In genomic region chr1:67724928-67725560, GRCh38 we compare ENCODE assay signal across 12 cellular contexts. TPM values are rescaled to one million over a fixed set of nuclear protein-coding genes. Genes with fewer than 3 reads are reported as not detected.
A peak's percentile ranks its signal among the peaks of the same experiment; 100 is the strongest.
DNase-seq lines count a peak whose midpoint lies in the region; ATAC-seq, FAIRE-seq and TF ChIP-seq lines count a peak whose summit lies in the region.
"Had no signal": no experiment of that assay in that cellular context is flagged by ENCODE, and none has a peak within 500 bp of the region (broad histone marks: within the 10 kb centered on the region; RNA-seq: fewer than 3 reads in every experiment).

No MANE protein-coding gene starts in this region.

- H3K9me3 ChIP-seq in astrocyte (ENCODE audit: insufficient read depth, low read depth, low read length) (no peaks in the 10 kb centered on the region), hepatocyte (ENCODE audit: low read depth) (no peaks in the 10 kb centered on the region), tibial artery (no peaks in the 10 kb centered on the region)
- no peaks in the 10 kb centered on the region for H3K9me3 ChIP-seq in CD4-positive, alpha-beta T cell (ENCODE audit: control insufficient read depth, low read length)

- H3K4me1 Mint-ChIP-seq in astrocyte (ENCODE audit: low read depth, unreplicated experiment), result peaks cover 29% of the 10 kb centered on the region
- H3K4me1 Mint-ChIP-seq in CD4-positive, alpha-beta T cell (ENCODE audit: low read depth), result no peaks in the 10 kb centered on the region
- H3K4me1 Mint-ChIP-seq: activated B cell treated with CpG ODN at 0.5 μM for 24 hours had no signal

- peak overlapping the region; percentile 63 for H3K27ac Mint-ChIP-seq in astrocyte (ENCODE audit: unreplicated experiment)
- H3K27ac Mint-ChIP-seq in CD4-positive, alpha-beta T cell, result no peak overlapping the region
- H3K27ac Mint-ChIP-seq: activated B cell treated with CpG ODN at 0.5 μM for 24 hours; effector memory CD8-positive, alpha-beta T cell had no signal

- TF ChIP-seq CTCF in astrocyte (IDR thresholded peaks at IDR 0.05; ENCODE audit: insufficient read depth, low read depth, low read length) (no peak), hepatocyte (IDR thresholded peaks at IDR 0.05; ENCODE audit: poor library complexity) (no peak), tibial artery (IDR thresholded peaks at IDR 0.05) (no peak)
- no peak for TF ChIP-seq CTCF in CD4-positive, alpha-beta T cell (IDR thresholded peaks at IDR 0.05)

- CTCF ChIA-PET in CD4-positive, alpha-beta T cell (lab: Charles Lee), result no interaction called here

- peak; percentile 7 for DNase-seq in DMS 273 (lab: John Stamatoyannopoulos, UW; ENCODE audit: unreplicated experiment)
- no peak for DNase-seq in DMS 273 treated with DMSO at 0.1 percent for 48 hours (lab: John Stamatoyannopoulos, UW)
- peak; percentile 96 for DNase-seq in astrocyte (ENCODE audit: low read depth)
- DNase-seq in hepatocyte (ENCODE audit: low spot score), result no peak
- no peak for DNase-seq in tibial artery
- DNase-seq in inferior parietal cortex (ENCODE audit: extremely low spot score), result no peak
- DNase-seq in CD4-positive, alpha-beta T cell, result no peak
- no peak for DNase-seq in NCI-H524 treated with DMSO at 0.1 percent for 48 hours (lab: John Stamatoyannopoulos, UW)
- DNase-seq: activated B cell treated with CpG ODN at 0.5 μM for 24 hours; effector memory CD8-positive, alpha-beta T cell had no signal

- H3K79me2 ChIP-seq in astrocyte (ENCODE audit: insufficient read depth, low read length), result peaks cover 75% of the 10 kb centered on the region
- H3K79me2 ChIP-seq in hepatocyte, result peaks cover 14% of the 10 kb centered on the region

- H4K20me1 ChIP-seq in astrocyte (ENCODE audit: insufficient read depth, low read length) (peaks cover 39% of the 10 kb centered on the region), hepatocyte (ENCODE audit: insufficient read depth, poor library complexity, severe bottlenecking) (no peaks in the 10 kb centered on the region)

- POLR2A ChIA-PET in CD4-positive, alpha-beta T cell (lab: Charles Lee), result no interaction called here

- intact Hi-C loops in tibial artery (cut with DNase I; ENCODE audit: low total_unique reads), result no loop called here
- intact Hi-C loops in CD4-positive, alpha-beta T cell (cut with DNase I, micrococcal nuclease), result no loop called here

- H3K9ac ChIP-seq in astrocyte (ENCODE audit: low read length), result no peak overlapping the region
- H3K9ac ChIP-seq: KMS-11 had no signal

- H3K4me2 ChIP-seq in astrocyte (ENCODE audit: low read length) (peak overlapping the region; percentile 37), hepatocyte (no peak overlapping the region)
- H3K4me2 ChIP-seq: KMS-11 had no signal

- no peaks in the 10 kb centered on the region for H3K27me3 Mint-ChIP-seq in astrocyte (ENCODE audit: low read depth, unreplicated experiment)
- H3K27me3 Mint-ChIP-seq in CD4-positive, alpha-beta T cell, result no peaks in the 10 kb centered on the region
- H3K27me3 Mint-ChIP-seq: activated B cell treated with CpG ODN at 0.5 μM for 24 hours had no signal

- no peak overlapping the region for H2AFZ ChIP-seq in astrocyte (ENCODE audit: low read depth, low read length)
- H2AFZ ChIP-seq in hepatocyte, result no peak overlapping the region

- H3K27ac ChIP-seq in astrocyte (ENCODE audit: low read depth, low read length) (peak overlapping the region; percentile 73), hepatocyte (peak overlapping the region; percentile 64), tibial artery (peak overlapping the region; percentile 64 to 74)
- no peak overlapping the region for H3K27ac ChIP-seq in CD4-positive, alpha-beta T cell (ENCODE audit: low read depth, low read length)
- H3K27ac ChIP-seq: 22Rv1, KMS-11 had no signal

- no peaks in the 10 kb centered on the region for H3K9me2 ChIP-seq in hepatocyte (replicated peaks; ENCODE audit: insufficient read depth)

- H3K9me3 Mint-ChIP-seq in astrocyte (ENCODE audit: unreplicated experiment), result no peaks in the 10 kb centered on the region
- no peaks in the 10 kb centered on the region for H3K9me3 Mint-ChIP-seq in CD4-positive, alpha-beta T cell
- H3K9me3 Mint-ChIP-seq: activated B cell treated with CpG ODN at 0.5 μM for 24 hours; effector memory CD8-positive, alpha-beta T cell had no signal

- H3K27me3 ChIP-seq in astrocyte (ENCODE audit: insufficient read depth, low read length) (no peaks in the 10 kb centered on the region), hepatocyte (no peaks in the 10 kb centered on the region), tibial artery (no peaks in the 10 kb centered on the region)
- H3K27me3 ChIP-seq in CD4-positive, alpha-beta T cell (ENCODE audit: control insufficient read depth, insufficient read depth, low read length), result no peaks in the 10 kb centered on the region

- H3K36me3 ChIP-seq in astrocyte (ENCODE audit: insufficient read depth, low read length) (peaks cover 6% of the 10 kb centered on the region), hepatocyte (replicated peaks; ENCODE audit: insufficient read depth, low read depth) (no peaks in the 10 kb centered on the region), tibial artery (no peaks in the 10 kb centered on the region)

- H3K36me3 Mint-ChIP-seq in astrocyte (ENCODE audit: low read depth, unreplicated experiment), result peaks cover 14% of the 10 kb centered on the region
- H3K36me3 Mint-ChIP-seq in CD4-positive, alpha-beta T cell (ENCODE audit: low read depth), result no peaks in the 10 kb centered on the region

- no peak overlapping the region for H3K4me3 ChIP-seq in astrocyte (ENCODE audit: insufficient read depth, low read depth, low read length)
- H3K4me3 ChIP-seq in hepatocyte, result no peak overlapping the region
- H3K4me3 ChIP-seq in tibial artery, result no peak overlapping the region

- peaks cover 52% of the 10 kb centered on the region for H3K4me1 ChIP-seq in astrocyte (ENCODE audit: insufficient read depth, low read length)
- peaks cover 14% of the 10 kb centered on the region for H3K4me1 ChIP-seq in hepatocyte (ENCODE audit: insufficient read depth)
- peaks cover 0 to 71% (median 39%) of the 10 kb centered on the region in 4 donors for H3K4me1 ChIP-seq in tibial artery

- H3K4me3 Mint-ChIP-seq in astrocyte (ENCODE audit: unreplicated experiment), result no peak overlapping the region
- H3K4me3 Mint-ChIP-seq in CD4-positive, alpha-beta T cell, result no peak overlapping the region
- H3K4me3 Mint-ChIP-seq: activated B cell treated with CpG ODN at 0.5 μM for 24 hours; effector memory CD8-positive, alpha-beta T cell had no signal

- no peak for ATAC-seq in CD4-positive, alpha-beta T cell (ENCODE audit: poor library complexity)
- ATAC-seq: effector memory CD8-positive, alpha-beta T cell had no signal

- WGBS in hepatocyte (ENCODE audit: low lambda C conversion rate, missing lambda C conversion rate), result 84% methylated on average over 3 of the region's 3 CpGs

- FAIRE-seq in astrocyte (lab: Jason Lieb, UNC), result peak; percentile 50

RNA-seq across cellular contexts. Expression of gene GADD45A, which starts 40.0 kb away (rescaled TPM):
- total RNA-seq in astrocyte (127 and 162 TPM in 2 replicates), hepatocyte (90.5 and 93.1 TPM in 2 replicates)
- 175 and 178 TPM in 2 replicates for polyA plus RNA-seq in hepatocyte
- 100 to 1,000 TPM; 136 to 140 TPM for total RNA-seq in CD4-positive, alpha-beta T cell

Comparison
In these comparisons a context has a peak if more than half of its experiments do, and no peak if none do; other contexts are left out.
1. DNase-seq: peak in DMS 273 (single experiment) and astrocyte (single experiment); none in DMS 273 treated with DMSO at 0.1 percent for 48 hours (single experiment), hepatocyte (single experiment), tibial artery (0 of 2), inferior parietal cortex (single experiment), CD4-positive, alpha-beta T cell (0 of 10) and NCI-H524 treated with DMSO at 0.1 percent for 48 hours (single experiment).